8 cellular contexts compared by ENCODE assay signal in the genomic region with DNA sequence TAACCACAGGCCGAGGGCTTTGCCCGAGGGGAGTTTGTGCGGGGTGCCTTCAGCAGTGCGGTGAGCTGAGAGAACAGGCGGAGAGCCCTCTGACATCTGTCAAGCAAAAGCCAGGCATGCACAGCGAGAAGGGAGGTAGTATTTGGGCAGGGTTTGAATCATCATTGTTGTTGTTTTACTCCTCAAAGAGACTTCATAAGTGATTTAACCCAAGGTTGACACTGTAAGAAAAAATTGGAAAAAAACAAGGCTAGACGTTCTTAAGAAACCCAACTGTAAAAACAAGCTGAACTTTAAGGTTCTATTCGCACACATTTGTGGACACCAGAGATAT. TPM values are rescaled to one million over a fixed set of nuclear protein-coding genes. Genes with fewer than 3 reads are reported as not detected.
DNase-seq lines count a peak whose midpoint lies in the region; ATAC-seq, FAIRE-seq and TF ChIP-seq lines count a peak whose summit lies in the region.

No MANE protein-coding gene starts in this region.

- 44 to 59% methylated on average over 8 of the region's 8 CpGs for WGBS in transverse colon (ENCODE audit: low coverage in 1 of 2), 2 donors

- H3K27me3 ChIP-seq in left lung (peaks cover 8 to 18% of the 10 kb centered on the region in 2 donors), transverse colon (peaks cover 4% of the 10 kb centered on the region)

- ATAC-seq in activated T-helper 17 cell treated with anti-CD3 and anti-CD28 coated beads, Interleukin-2, amount 50 U/mL, for 72 hours (replicated peaks) = no peak
- ATAC-seq in left lung = no peak

- H3K9me3 ChIP-seq in left lung (no peaks in the 10 kb centered on the region), transverse colon (no peaks in the 10 kb centered on the region)

- in situ Hi-C loops in transverse colon (cut with MboI; ENCODE audit: low pct_ligation_motif_present in 1 of 4, low pct_unique_long_range_greater_than_20kb in 1 of 4, low sequenced_read_pairs in 3 of 4) = loop anchor here in 1 of 4 donors (25.0 kb wide), 1 partner anchor 177 kb away; no protein-coding TSS in a partner anchor

- peak overlapping the region; percentile 84 for H3K4me3 Mint-ChIP-seq in activated naive CD4-positive, alpha-beta T cell treated with anti-CD3 and anti-CD28 coated beads for 36 hours
- H3K4me3 Mint-ChIP-seq in activated T-helper 17 cell treated with anti-CD3 and anti-CD28 coated beads, Interleukin-2, amount 50 U/mL, for 72 hours = peak overlapping the region; percentile 79

- peaks cover 7% of the 10 kb centered on the region for H3K27me3 Mint-ChIP-seq in activated naive CD4-positive, alpha-beta T cell treated with anti-CD3 and anti-CD28 coated beads for 36 hours (ENCODE audit: low read depth)
- H3K27me3 Mint-ChIP-seq in activated T-helper 17 cell treated with anti-CD3 and anti-CD28 coated beads, Interleukin-2, amount 50 U/mL, for 72 hours = no peaks in the 10 kb centered on the region

- H3K4me3 ChIP-seq in left lung (peak overlapping the region; percentile 62 to 66), transverse colon (peak overlapping the region in 3 of 4 donors; percentile 47 to 82 (median 75))

- H3K27ac Mint-ChIP-seq in activated naive CD4-positive, alpha-beta T cell treated with anti-CD3 and anti-CD28 coated beads for 36 hours = no peak overlapping the region
- H3K27ac Mint-ChIP-seq in activated T-helper 17 cell treated with anti-CD3 and anti-CD28 coated beads, Interleukin-2, amount 50 U/mL, for 72 hours = no peak overlapping the region

- no peak for TF ChIP-seq EP300 in transverse colon (IDR thresholded peaks at IDR 0.05; ENCODE audit: low read depth)

- TF ChIP-seq CTCF in left lung (IDR thresholded peaks at IDR 0.05) (no peak), transverse colon (IDR thresholded peaks at IDR 0.05) (no peak)

- H3K36me3 ChIP-seq in left lung (no peaks in the 10 kb centered on the region), transverse colon (no peaks in the 10 kb centered on the region)

- H3K27ac ChIP-seq in left lung (no peak overlapping the region), transverse colon (no peak overlapping the region)

- peaks cover 6 to 19% of the 10 kb centered on the region in 2 donors for H3K4me1 ChIP-seq in left lung
- H3K4me1 ChIP-seq in transverse colon = peaks cover 5 to 13% (median 9%) of the 10 kb centered on the region in 4 donors

- intact Hi-C loops in activated naive CD4-positive, alpha-beta T cell treated with anti-CD3 and anti-CD28 coated beads for 36 hours (cut with micrococcal nuclease) = loop anchor here (2.0 kb wide), 1 partner anchor 283 kb away; no protein-coding TSS in a partner anchor
- intact Hi-C loops in left lung (cut with DNase I) (no loop called here), transverse colon (cut with DNase I; ENCODE audit: low total_unique reads) (no loop called here)

- DNase-seq in activated naive CD4-positive, alpha-beta T cell treated with anti-CD3 and anti-CD28 coated beads for 36 hours = no peak
- DNase-seq in activated naive CD4-positive, alpha-beta T cell treated with Interleukin-2 at 50 U/mL for 16 hours = no peak
- no peak for DNase-seq in left lung
- DNase-seq in transverse colon = no peak
- no peak for DNase-seq in MV-4-11 (lab: John Stamatoyannopoulos, UW)
- no peak for DNase-seq in NCI-H2227 (lab: John Stamatoyannopoulos, UW; ENCODE audit: unreplicated experiment)
- no peak for DNase-seq in GM12892 (ENCODE audit: insufficient read length)

- no peak for FAIRE-seq in GM12892 (lab: Jason Lieb, UNC)

- CTCF ChIA-PET in activated naive CD4-positive, alpha-beta T cell treated with anti-CD3 and anti-CD28 coated beads for 36 hours (lab: Charles Lee) = interaction anchor here (0.9 kb wide), 1 partner anchor 234 kb away, joined by 4 read pairs; no protein-coding TSS in a partner anchor

- H3K9me3 Mint-ChIP-seq in activated naive CD4-positive, alpha-beta T cell treated with anti-CD3 and anti-CD28 coated beads for 36 hours = no peaks in the 10 kb centered on the region
- no peaks in the 10 kb centered on the region for H3K9me3 Mint-ChIP-seq in activated T-helper 17 cell treated with anti-CD3 and anti-CD28 coated beads, Interleukin-2, amount 50 U/mL, for 72 hours

- H3K4me1 Mint-ChIP-seq in activated naive CD4-positive, alpha-beta T cell treated with anti-CD3 and anti-CD28 coated beads for 36 hours (ENCODE audit: low read depth) = peaks cover 10% of the 10 kb centered on the region
- no peaks in the 10 kb centered on the region for H3K4me1 Mint-ChIP-seq in activated T-helper 17 cell treated with anti-CD3 and anti-CD28 coated beads, Interleukin-2, amount 50 U/mL, for 72 hours

- H3K36me3 Mint-ChIP-seq in activated naive CD4-positive, alpha-beta T cell treated with anti-CD3 and anti-CD28 coated beads for 36 hours (ENCODE audit: low read depth) = peaks cover 3% of the 10 kb centered on the region
- no peaks in the 10 kb centered on the region for H3K36me3 Mint-ChIP-seq in activated T-helper 17 cell treated with anti-CD3 and anti-CD28 coated beads, Interleukin-2, amount 50 U/mL, for 72 hours (ENCODE audit: low read depth)

- TF ChIP-seq POLR2A in transverse colon (IDR thresholded peaks at IDR 0.05) (no peak), GM12892 (IDR thresholded peaks at IDR 0.05; ENCODE audit: low read depth, low read length) (no peak)

RNA-seq across cellular contexts. Expression of a gene that starts 1.3 kb away (rescaled TPM):
- 1 to 10 TPM; 1.2 to 1.9 TPM for total RNA-seq in activated naive CD4-positive, alpha-beta T cell treated with anti-CD3 and anti-CD28 coated beads for 36 hours
- under 1 TPM; 0.32 to 0.82 TPM for total RNA-seq in activated T-helper 17 cell treated with anti-CD3 and anti-CD28 coated beads, Interleukin-2, amount 50 U/mL, for 72 hours
- total RNA-seq in left lung (1 to 10 TPM; 2.6 to 3.5 TPM), transverse colon (10 to 100 TPM in 1 of 4 donors, 1 to 10 TPM in 3; 3.8 to 17.3 (median 6.0) TPM)
- 8.5 TPM for polyA plus RNA-seq in GM12892 (2012; ENCODE audit: missing spikeins)

RNA-seq across cellular contexts. Expression of a gene that starts 59.0 kb away (rescaled TPM):
- total RNA-seq in activated naive CD4-positive, alpha-beta T cell treated with anti-CD3 and anti-CD28 coated beads for 36 hours = 10 to 100 TPM; 70.1 to 70.6 TPM
- 10 to 100 TPM; 50.8 to 76.4 TPM for total RNA-seq in activated T-helper 17 cell treated with anti-CD3 and anti-CD28 coated beads, Interleukin-2, amount 50 U/mL, for 72 hours
- 10 to 100 TPM in 1 of 2 donors, 1 to 10 TPM in 1; 10.0 to 14.1 TPM for total RNA-seq in left lung
- total RNA-seq in transverse colon = 10 to 100 TPM in 3 of 4 donors, 1 to 10 TPM in 1; 9.0 to 50.0 (median 11.1) TPM
- polyA plus RNA-seq in GM12892 (2012; ENCODE audit: missing spikeins) = 44.3 TPM

RNA-seq across cellular contexts. Expression of a gene that starts 59.2 kb away (rescaled TPM):
- total RNA-seq in activated naive CD4-positive, alpha-beta T cell treated with anti-CD3 and anti-CD28 coated beads for 36 hours = 10 to 100 TPM; 32.7 to 38.3 TPM
- total RNA-seq in activated T-helper 17 cell treated with anti-CD3 and anti-CD28 coated beads, Interleukin-2, amount 50 U/mL, for 72 hours = 10 to 100 TPM; 45.1 to 47.1 TPM
- total RNA-seq in left lung = 10 to 100 TPM; 23.1 to 35.4 TPM
- total RNA-seq in transverse colon = 10 to 100 TPM in 3 of 4 donors, 1 to 10 TPM in 1; 1.4 to 50.8 (median 25.4) TPM
- polyA plus RNA-seq in GM12892 (2012; ENCODE audit: missing spikeins) = 28.4 TPM
